In genomic region chr4:104901438-104901837, GRCh38 we compare ENCODE assay signal across 13 cellular contexts.
DNase-seq lines count a peak whose midpoint lies in the region; ATAC-seq, FAIRE-seq and TF ChIP-seq lines count a peak whose summit lies in the region.
"Had no signal": no experiment of that assay in that cellular context is flagged by ENCODE, and none has a peak within 500 bp of the region (broad histone marks: within the 10 kb centered on the region; RNA-seq: fewer than 3 reads in every experiment).

No MANE protein-coding gene starts in this region.

- FAIRE-seq in H1 (lab: Jason Lieb, UNC) = peak; percentile 28
- FAIRE-seq: TTC549 had no signal

- H3K4me2 ChIP-seq in H1 (ENCODE audit: insufficient read depth in 1 of 2, low read depth in 2 of 2, low read length in 2 of 2) = no peak overlapping the region

- H3K27ac Mint-ChIP-seq in natural killer cell treated with Interleukin-12 subunit alpha and Interleukin-12 subunit beta and Interleukin-15 and Interleukin-18, amount 100 ng/mL, for 72 hours = peak overlapping the region; percentile 17 to 76
- H3K27ac Mint-ChIP-seq in CD14-positive monocyte = peak overlapping the region in 1 of 7 donors; percentile 22

- H3K9me3 Mint-ChIP-seq in natural killer cell treated with Interleukin-12 subunit alpha and Interleukin-12 subunit beta and Interleukin-15 and Interleukin-18, amount 100 ng/mL, for 72 hours = peaks cover 7% of the 10 kb centered on the region
- H3K9me3 Mint-ChIP-seq in CD14-positive monocyte = peaks cover 3 to 13% (median 5%) of the 10 kb centered on the region in 7 donors

- H3K36me3 Mint-ChIP-seq in natural killer cell treated with Interleukin-12 subunit alpha and Interleukin-12 subunit beta and Interleukin-15 and Interleukin-18, amount 100 ng/mL, for 72 hours = peaks cover 10% of the 10 kb centered on the region
- no peaks in the 10 kb centered on the region for H3K36me3 Mint-ChIP-seq in CD14-positive monocyte

- H3K23me2 ChIP-seq in H1 (ENCODE audit: low read depth, low read length) = no peaks in the 10 kb centered on the region

- H3K14ac ChIP-seq in H1 (ENCODE audit: insufficient read length) = no peak overlapping the region

- H2BK15ac ChIP-seq in H1 (ENCODE audit: low read length) = no peak overlapping the region

- H3K4me3 Mint-ChIP-seq in natural killer cell treated with Interleukin-12 subunit alpha and Interleukin-12 subunit beta and Interleukin-15 and Interleukin-18, amount 100 ng/mL, for 72 hours = no peak overlapping the region
- H3K4me3 Mint-ChIP-seq in CD14-positive monocyte = no peak overlapping the region

- peak; percentile 34 for ATAC-seq in GM19463 (IDR thresholded peaks at IDR 0.05; ENCODE audit: unreplicated experiment)
- ATAC-seq in natural killer cell treated with Interleukin-12 subunit alpha and Interleukin-12 subunit beta and Interleukin-15 and Interleukin-18, amount 100 ng/mL, for 72 hours = no peak

- H2BK5ac ChIP-seq in H1 (ENCODE audit: low read depth, low read length) = no peak overlapping the region

- DNase-seq in NCI-H69 (lab: John Stamatoyannopoulos, UW) = peak; percentile 61
- peak in 1 of 2 experiments; percentile 1 for DNase-seq in H1 (ENCODE audit: low read depth in 1 of 2, low spot score in 2 of 2)
- no peak for DNase-seq in natural killer cell treated with Interleukin-12 subunit alpha and Interleukin-12 subunit beta and Interleukin-15 and Interleukin-18, amount 100 ng/mL, for 72 hours (ENCODE audit: low spot score)
- no peak for DNase-seq in amniotic stem cell (lab: John Stamatoyannopoulos, UW)
- DNase-seq in CD14-positive monocyte (ENCODE audit: low spot score) = no peak
- DNase-seq in foreskin fibroblast = no peak
- DNase-seq in activated naive CD4-positive, alpha-beta T cell treated with anti-CD3 and anti-CD28 coated beads, Interleukin-2, amount 50 U/mL, for 16 hours = no peak
- DNase-seq: DMS79 treated with DMSO at 0.1 percent for 48 hours; kidney glomerular epithelial cell; NK-92 treated with Interleukin-12 subunit alpha and Interleukin-12 subunit beta, amount 100 ng/mL, for 24 hours; sigmoid colon had no signal

- H3K79me1 ChIP-seq in H1 (ENCODE audit: low read depth, low read length) = no peaks in the 10 kb centered on the region

- no peak overlapping the region for H2AK5ac ChIP-seq in H1 (ENCODE audit: low read depth, low read length)

- TF ChIP-seq CTCF in H1 (IDR thresholded peaks at IDR 0.05; ENCODE audit: control extremely low read depth in 1 of 3, insufficient read depth in 1 of 3, low read depth in 1 of 3, low read length in 3 of 3) (peak in 1 of 3 experiments; percentile 34; a peak in 2 of 4 replicates), CD14-positive monocyte (IDR thresholded peaks at IDR 0.05) (no peak), foreskin fibroblast (IDR thresholded peaks at IDR 0.05; ENCODE audit: low read depth, low read length) (no peak)

- 25% methylated on average over 3 of the region's 3 CpGs; no CpG with 5 or more reads in 1 of the 2 experiments for WGBS in H1 (ENCODE audit: extremely low coverage in 1 of 2, insufficient coverage in 1 of 2, insufficient read length in 1 of 2, insufficient replicate concordance in 2 of 2, low coverage in 1 of 2, low lambda C conversion rate in 2 of 2, missing lambda C conversion rate in 1 of 2), 2 experiments

- no peak overlapping the region for H4K5ac ChIP-seq in H1 (ENCODE audit: insufficient read length, low read depth, low read length)

- peaks cover 0 to 10% (median 2%) of the 10 kb centered on the region in 4 experiments; a peak in 3 of 7 replicates for H3K27me3 ChIP-seq in H1 (replicated peaks in 1 of 4; ENCODE audit: control insufficient read depth in 3 of 4, extremely low read depth in 1 of 4, insufficient read depth in 3 of 4, low read length in 3 of 4)
- H3K27me3 ChIP-seq: sigmoid colon had no signal

- no peak overlapping the region for H3K27ac ChIP-seq in H1 (ENCODE audit: low read depth, low read length)
- H3K27ac ChIP-seq: sigmoid colon had no signal

- H2BK20ac ChIP-seq in H1 (ENCODE audit: low read length) = no peak overlapping the region

- peak; percentile 28 to 54; a peak in 3 of 4 replicates for TF ChIP-seq RAD21 in H1 (IDR thresholded peaks at IDR 0.05 in 1 of 2, conservative IDR thresholded peaks at IDR 0.05 in 1 of 2; ENCODE audit: low read depth in 2 of 2, low read length in 2 of 2)

- CTCF ChIA-PET in H1 (lab: Charles Lee; ENCODE audit: partially characterized antibody) = interaction anchor here (0.6 to 2.1 kb wide), 9 partner anchors 9 to 295 kb away, joined by 3 to 12 read pairs (median 4); no protein-coding TSS in a partner anchor

- no peaks in the 10 kb centered on the region; a peak in 1 of 8 replicates for H3K36me3 ChIP-seq in H1 (ENCODE audit: control insufficient read depth in 2 of 4, insufficient read depth in 4 of 4, low read length in 3 of 4)
- H3K36me3 ChIP-seq: sigmoid colon had no signal

- TF ChIP-seq EP300 in H1 (IDR thresholded peaks at IDR 0.05; ENCODE audit: borderline replicate concordance in 1 of 2, low read depth in 2 of 2, low read length in 2 of 2) = no peak

- H3K4me3 ChIP-seq in H1 (ENCODE audit: extremely low read depth in 1 of 4, insufficient read depth in 2 of 4, low read depth in 3 of 4, low read length in 4 of 4) = no peak overlapping the region
- H3K4me3 ChIP-seq in foreskin fibroblast (ENCODE audit: low read depth in 1 of 2, low read length in 2 of 2) = no peak overlapping the region
- H3K4me3 ChIP-seq: sigmoid colon had no signal

- H3K23ac ChIP-seq in H1 (ENCODE audit: insufficient read length) = no peak overlapping the region

- no peak overlapping the region for H4K91ac ChIP-seq in H1 (replicated peaks; ENCODE audit: insufficient read length, low read length)

- no peaks in the 10 kb centered on the region for H3K9me3 ChIP-seq in H1 (ENCODE audit: insufficient read depth in 2 of 2, low read depth in 1 of 2, low read length in 1 of 2)
- H3K9me3 ChIP-seq: sigmoid colon had no signal

- no peak overlapping the region for H3K18ac ChIP-seq in H1 (ENCODE audit: extremely low read depth, low read length)

- no peaks in the 10 kb centered on the region for H3K79me2 ChIP-seq in H1 (ENCODE audit: control insufficient read depth in 1 of 2, insufficient read depth in 2 of 2, low read length in 2 of 2)

- no peak overlapping the region for H3K4ac ChIP-seq in H1 (replicated peaks; ENCODE audit: insufficient read length, low read depth, low read length)

- H2BK12ac ChIP-seq in H1 (ENCODE audit: low read depth, low read length) = no peak overlapping the region

- no peak overlapping the region for H4K8ac ChIP-seq in H1 (ENCODE audit: extremely low read depth, insufficient read depth, low read length)

- no peak overlapping the region for H3K56ac ChIP-seq in H1 (replicated peaks; ENCODE audit: insufficient read length, low read depth, low read length)

- TF ChIP-seq POLR2A in H1 (IDR thresholded peaks at IDR 0.05; ENCODE audit: control extremely low read depth in 1 of 2, low read depth in 2 of 2, low read length in 2 of 2) = no peak

- H2BK120ac ChIP-seq in H1 (replicated peaks; ENCODE audit: low read depth, low read length) = no peak overlapping the region

- H3K27me3 Mint-ChIP-seq in natural killer cell treated with Interleukin-12 subunit alpha and Interleukin-12 subunit beta and Interleukin-15 and Interleukin-18, amount 100 ng/mL, for 72 hours = no peaks in the 10 kb centered on the region
- H3K27me3 Mint-ChIP-seq in CD14-positive monocyte (ENCODE audit: low read depth in 3 of 3) = peaks cover 0 to 2% (median 0%) of the 10 kb centered on the region in 3 donors

- POLR2A ChIA-PET in H1 (lab: Charles Lee; ENCODE audit: partially characterized antibody) = no interaction called here

- no peak overlapping the region for H2AFZ ChIP-seq in H1 (ENCODE audit: low read length)

- H3K4me1 ChIP-seq in H1 (replicated peaks in 1 of 4; ENCODE audit: control insufficient read depth in 3 of 4, insufficient read depth in 4 of 4, low read length in 3 of 4) = peaks cover 0 to 2% (median 0%) of the 10 kb centered on the region in 4 experiments; a peak in 1 of 7 replicates
- H3K4me1 ChIP-seq: sigmoid colon had no signal

- H4K20me1 ChIP-seq in H1 (replicated peaks in 1 of 2; ENCODE audit: control insufficient read depth in 1 of 2, insufficient read depth in 2 of 2, low read length in 2 of 2) = no peaks in the 10 kb centered on the region

- H3K4me1 Mint-ChIP-seq in natural killer cell treated with Interleukin-12 subunit alpha and Interleukin-12 subunit beta and Interleukin-15 and Interleukin-18, amount 100 ng/mL, for 72 hours (ENCODE audit: low read depth in 2 of 2) = peaks cover 38 to 57% of the 10 kb centered on the region in 2 donors
- peaks cover 6% of the 10 kb centered on the region for H3K4me1 Mint-ChIP-seq in CD14-positive monocyte

- intact Hi-C loops in CD14-positive monocyte (cut with micrococcal nuclease) = no loop called here

- H3K9ac ChIP-seq in H1 (replicated peaks in 1 of 4; ENCODE audit: extremely low read depth in 1 of 4, low read depth in 3 of 4, low read length in 3 of 4) = no peak overlapping the region

TF ChIP-seq in H1, 55 proteins besides CTCF, POLR2A, EP300 and RAD21:
- no peak for TF ChIP-seq TAF1 (IDR thresholded peaks at IDR 0.05; ENCODE audit: low read depth, low read length)
